20 cellular contexts compared by ENCODE assay signal in genomic region chr13:109873351-109874123, GRCh38.
"Had no signal": no experiment of that assay in that cellular context is flagged by ENCODE, and none has a peak within 500 bp of the region (broad histone marks: within the 10 kb centered on the region; RNA-seq: fewer than 3 reads in every experiment).

No MANE protein-coding gene starts in this region.

- H3K36me3 Mint-ChIP-seq: immature natural killer cell, natural killer cell had no signal

- H3K9me3 ChIP-seq: gastrocnemius medialis, heart right ventricle, neutrophil had no signal

- H3K9me3 Mint-ChIP-seq: activated B cell treated with CpG ODN at 0.5 μM for 24 hours; activated T-cell treated with anti-CD3 and anti-CD28 coated beads, Interleukin-2, amount 50 U/mL, for 24 hours; activated T-helper 2 cell treated with anti-CD3 and anti-CD28 coated beads, Interferon-gamma antibody, Interleukin-2, Interleukin-4, amounts not matched to agents 10 μg/mL and 5 μg/mL and 100 μg/mL, durations not matched to agents 14 hours and 24 hours and 36 hours; central memory CD8-positive, alpha-beta T cell; immature natural killer cell; natural killer cell; T-helper 2 cell treated with Interferon-gamma antibody and Interleukin-4, amounts not matched to agents 5 μg/mL and 100 μg/mL, for 36 hours had no signal

- H3K27me3 ChIP-seq: gastrocnemius medialis, heart right ventricle had no signal

- H3K4me1 ChIP-seq: parathyroid adenoma had no signal

- H3K27ac ChIP-seq: gastrocnemius medialis, neutrophil, parathyroid adenoma had no signal

- ATAC-seq: activated CD8-positive, alpha-beta T cell treated with anti-CD3 and anti-CD28 coated beads, Interleukin-2, amount 10 ng/mL, durations not matched to agents 7 days and 5 days; gastrocnemius medialis; natural killer cell; sciatic nerve had no signal

- H3K4me3 Mint-ChIP-seq: activated B cell treated with CpG ODN at 0.5 μM for 24 hours; activated CD8-positive, alpha-beta T cell treated with anti-CD3 and anti-CD28 coated beads, Interleukin-2, amount 10 ng/mL, durations not matched to agents 7 days and 5 days; activated T-cell treated with anti-CD3 and anti-CD28 coated beads, Interleukin-2, amount 50 U/mL, for 24 hours; central memory CD8-positive, alpha-beta T cell; immature natural killer cell; natural killer cell; T-helper 2 cell treated with Interferon-gamma antibody and Interleukin-4, amounts not matched to agents 5 μg/mL and 100 μg/mL, for 36 hours had no signal

- H3K27me3 Mint-ChIP-seq: central memory CD8-positive, alpha-beta T cell had no signal

- H3K4me1 Mint-ChIP-seq: central memory CD8-positive, alpha-beta T cell had no signal

- H3K36me3 ChIP-seq: gastrocnemius medialis, heart right ventricle, neutrophil had no signal

- DNase-seq: activated B cell treated with CpG ODN at 0.5 μM for 24 hours; activated CD4-positive, alpha-beta T cell treated with anti-CD3 and anti-CD28 coated beads for 4 hours; activated CD8-positive, alpha-beta T cell treated with anti-CD3 and anti-CD28 coated beads, Interleukin-2, amount 10 ng/mL, durations not matched to agents 7 days and 5 days; activated naive CD4-positive, alpha-beta T cell treated with Interleukin-2 at 50 U/mL for 16 hours; activated T-cell treated with anti-CD3 and anti-CD28 coated beads, Interleukin-2, amount 50 U/mL, for 24 hours; anterior cingulate cortex; cortex of kidney; gastrocnemius medialis; heart right ventricle; immature natural killer cell; kidney glomerular epithelial cell; mesenchymal stem cell; natural killer cell; stimulated activated naive CD4-positive, alpha-beta T cell had no signal

- H3K9ac ChIP-seq: parathyroid adenoma had no signal

- H3K79me2 ChIP-seq: parathyroid adenoma had no signal

- H3K27ac Mint-ChIP-seq: activated B cell treated with CpG ODN at 0.5 μM for 24 hours; activated CD8-positive, alpha-beta T cell treated with anti-CD3 and anti-CD28 coated beads, Interleukin-2, amount 10 ng/mL, durations not matched to agents 7 days and 5 days; activated T-cell treated with anti-CD3 and anti-CD28 coated beads, Interleukin-2, amount 50 U/mL, for 24 hours; activated T-helper 2 cell treated with anti-CD3 and anti-CD28 coated beads, Interferon-gamma antibody, Interleukin-2, Interleukin-4, amounts not matched to agents 10 μg/mL and 5 μg/mL and 100 μg/mL, durations not matched to agents 14 hours and 24 hours and 36 hours; immature natural killer cell; natural killer cell; T-helper 2 cell treated with Interferon-gamma antibody and Interleukin-4, amounts not matched to agents 5 μg/mL and 100 μg/mL, for 36 hours had no signal

- H3K4me3 ChIP-seq: gastrocnemius medialis, heart right ventricle had no signal

- H2AFZ ChIP-seq: parathyroid adenoma had no signal
